ENCODE assay signal across 12 cellular contexts in the genomic region with DNA sequence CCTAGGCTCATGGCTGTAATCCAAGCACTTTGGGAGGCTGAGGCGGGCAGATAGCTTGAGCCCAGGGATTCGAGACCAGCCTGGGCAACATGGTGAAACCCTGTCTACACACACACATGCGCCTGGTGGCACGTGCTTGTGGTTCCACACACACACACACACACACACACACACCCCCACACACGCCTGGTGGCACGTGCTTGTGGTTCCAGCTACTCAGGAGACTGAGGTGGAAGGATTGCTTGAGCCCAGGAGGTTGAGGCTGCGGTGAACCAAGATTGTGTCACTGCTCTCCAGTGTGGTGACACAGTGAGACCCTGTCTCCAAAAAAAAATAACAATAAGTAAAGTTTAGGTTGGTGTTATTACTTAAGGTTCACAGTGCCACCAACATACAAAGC.
DNase-seq lines count a peak whose midpoint lies in the region; ATAC-seq lines count a peak whose summit lies in the region.
"Had no signal": no experiment of that assay in that cellular context is flagged by ENCODE, and none has a peak within 500 bp of the region (broad histone marks: within the 10 kb centered on the region; RNA-seq: fewer than 3 reads in every experiment).

No MANE protein-coding gene starts in this region.

- no peak overlapping the region for H3K4me3 Mint-ChIP-seq in activated naive CD8-positive, alpha-beta T cell treated with anti-CD3 and anti-CD28 coated beads, Interleukin-2, amount 50 U/mL, for 24 hours
- H3K4me3 Mint-ChIP-seq: CD4-positive, CD25-positive, alpha-beta regulatory T cell; IgD-negative memory B cell had no signal

- H3K4me1 Mint-ChIP-seq in activated naive CD8-positive, alpha-beta T cell treated with anti-CD3 and anti-CD28 coated beads, Interleukin-2, amount 50 U/mL, for 24 hours: peaks cover 82% of the 10 kb centered on the region

- H3K27me3 Mint-ChIP-seq in activated naive CD8-positive, alpha-beta T cell treated with anti-CD3 and anti-CD28 coated beads, Interleukin-2, amount 50 U/mL, for 24 hours: no peaks in the 10 kb centered on the region
- H3K27me3 Mint-ChIP-seq: CD4-positive, CD25-positive, alpha-beta regulatory T cell; IgD-negative memory B cell; progenitor cell of endocrine pancreas had no signal

- H3K36me3 Mint-ChIP-seq in activated naive CD8-positive, alpha-beta T cell treated with anti-CD3 and anti-CD28 coated beads, Interleukin-2, amount 50 U/mL, for 24 hours (ENCODE audit: low read depth): peaks cover 5% of the 10 kb centered on the region
- H3K36me3 Mint-ChIP-seq: CD4-positive, CD25-positive, alpha-beta regulatory T cell; IgD-negative memory B cell had no signal

- H3K9me3 Mint-ChIP-seq in activated naive CD8-positive, alpha-beta T cell treated with anti-CD3 and anti-CD28 coated beads, Interleukin-2, amount 50 U/mL, for 24 hours: no peaks in the 10 kb centered on the region
- H3K9me3 Mint-ChIP-seq: CD4-positive, CD25-positive, alpha-beta regulatory T cell; IgD-negative memory B cell had no signal

- peak overlapping the region; percentile 64 for H3K27ac Mint-ChIP-seq in activated naive CD8-positive, alpha-beta T cell treated with anti-CD3 and anti-CD28 coated beads, Interleukin-2, amount 50 U/mL, for 24 hours
- H3K27ac Mint-ChIP-seq: progenitor cell of endocrine pancreas had no signal

- peak; percentile 90 for DNase-seq in MV-4-11 (lab: John Stamatoyannopoulos, UW)
- peak; percentile 52 for DNase-seq in activated CD4-positive, alpha-beta T cell treated with anti-CD3 and anti-CD28 coated beads for 48 hours
- peak; percentile 49 for DNase-seq in activated naive CD8-positive, alpha-beta T cell treated with anti-CD3 and anti-CD28 coated beads, Interleukin-2, amount 50 U/mL, for 24 hours
- peak; percentile 26 to 30 for DNase-seq in stimulated activated CD8-positive, alpha-beta memory T cell treated with anti-CD3 and anti-CD28 coated beads, Interleukin-2, amount 100 ng/mL, for 48 hours (ENCODE audit: low read depth in 2 of 2)
- no peak for DNase-seq in GM03348 (ENCODE audit: low spot score)
- DNase-seq in SHP77 treated with DMSO at 0.1 percent for 48 hours (lab: John Stamatoyannopoulos, UW): no peak
- DNase-seq: midbrain, substantia nigra had no signal

- peak; percentile 21 for ATAC-seq in activated naive CD8-positive, alpha-beta T cell treated with anti-CD3 and anti-CD28 coated beads, Interleukin-2, amount 50 U/mL, for 24 hours
- no peak for ATAC-seq in HG02759 (IDR thresholded peaks at IDR 0.05; ENCODE audit: unreplicated experiment)

Comparison
In these comparisons a context has a peak if more than half of its experiments do, and no peak if none do; other contexts are left out.
1. DNase-seq: peak in MV-4-11 (single experiment), activated CD4-positive, alpha-beta T cell treated with anti-CD3 and anti-CD28 coated beads for 48 hours (single experiment), activated naive CD8-positive, alpha-beta T cell treated with anti-CD3 and anti-CD28 coated beads, Interleukin-2, amount 50 U/mL, for 24 hours (single experiment) and stimulated activated CD8-positive, alpha-beta memory T cell treated with anti-CD3 and anti-CD28 coated beads, Interleukin-2, amount 100 ng/mL, for 48 hours (2 of 2); none in GM03348 (single experiment) and SHP77 treated with DMSO at 0.1 percent for 48 hours (single experiment).